In the genomic region with DNA sequence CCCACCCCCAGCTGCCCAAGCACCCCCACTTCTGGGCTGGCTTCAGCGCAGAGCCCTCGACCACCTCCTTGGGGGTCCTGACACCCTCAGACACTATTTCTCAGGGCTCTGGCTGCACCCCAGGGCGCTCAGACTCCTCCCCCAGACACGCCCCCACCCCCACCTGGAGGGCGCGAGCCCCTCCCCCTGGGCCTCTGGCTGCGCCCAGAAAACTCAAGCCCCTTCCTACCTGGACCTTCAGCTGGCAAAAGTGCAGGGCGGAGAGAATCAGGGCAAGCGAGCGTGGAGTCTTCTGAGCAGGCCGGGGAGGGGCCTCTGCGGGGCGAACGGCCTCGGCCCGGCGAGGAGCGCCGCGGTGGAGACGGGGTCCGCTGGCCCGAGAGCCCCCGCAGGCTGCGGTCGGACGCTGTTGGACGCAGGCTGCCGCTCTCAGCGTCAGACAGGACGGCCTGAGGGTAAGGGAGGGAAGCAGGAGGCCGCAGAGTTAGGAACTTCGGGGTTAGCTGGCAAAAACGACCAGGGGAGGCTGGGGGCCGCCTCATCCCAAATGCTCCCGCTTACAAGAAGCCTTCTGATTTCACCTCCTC, we compare ENCODE assay signal across 13 cellular contexts. TPM values are rescaled to one million over a fixed set of nuclear protein-coding genes. Genes with fewer than 3 reads are reported as not detected.
DNase-seq lines count a peak whose midpoint lies in the region; ATAC-seq and TF ChIP-seq lines count a peak whose summit lies in the region.
"Had no signal": no experiment of that assay in that cellular context is flagged by ENCODE, and none has a peak within 500 bp of the region (broad histone marks: within the 10 kb centered on the region; RNA-seq: fewer than 3 reads in every experiment).

No MANE protein-coding gene starts in this region.

- TF ChIP-seq CTCF in breast epithelium (IDR thresholded peaks at IDR 0.05), result no peak
- TF ChIP-seq CTCF in MCF 10A (IDR thresholded peaks at IDR 0.05; ENCODE audit: unreplicated experiment), result no peak
- no peak for TF ChIP-seq CTCF in endothelial cell (IDR thresholded peaks at IDR 0.05; ENCODE audit: unreplicated experiment)
- TF ChIP-seq CTCF in neural crest cell (conservative IDR thresholded peaks at IDR 0.05), result no peak

- CTCF ChIA-PET in MCF 10A (lab: Yijun Ruan, JAX), result interaction anchor here (0.9 to 1.1 kb wide), 2 partner anchors 10 to 13 kb away, joined by 3 to 5 read pairs; no protein-coding TSS in a partner anchor

- H3K27me3 Mint-ChIP-seq in MCF 10A (ENCODE audit: insufficient read depth, unreplicated experiment) (no peaks in the 10 kb centered on the region), endothelial cell (ENCODE audit: unreplicated experiment) (peaks cover 13% of the 10 kb centered on the region), neural crest cell (ENCODE audit: low read depth) (no peaks in the 10 kb centered on the region)

- no peak for TF ChIP-seq POLR2A in breast epithelium (IDR thresholded peaks at IDR 0.05)

- H3K9me3 ChIP-seq in breast epithelium, result no peaks in the 10 kb centered on the region
- no peaks in the 10 kb centered on the region for H3K9me3 ChIP-seq in aorta (ENCODE audit: control insufficient read depth, low read length)

- H3K27me3 ChIP-seq in breast epithelium (no peaks in the 10 kb centered on the region), aorta (ENCODE audit: control insufficient read depth in 1 of 2, insufficient read depth in 2 of 2, low read length in 1 of 2) (no peaks in the 10 kb centered on the region)

- H3K36me3 Mint-ChIP-seq in MCF 10A (ENCODE audit: insufficient read depth, unreplicated experiment) (peaks cover 16% of the 10 kb centered on the region), endothelial cell (ENCODE audit: low read depth, unreplicated experiment) (peaks cover 25% of the 10 kb centered on the region), neural crest cell (ENCODE audit: low read depth) (peaks cover 24% of the 10 kb centered on the region)

- no TSS peak for BruUV-seq in MCF 10A (replicated peaks; lab: Mats Ljungman, UMichigan)

- H3K4me1 Mint-ChIP-seq in MCF 10A (ENCODE audit: insufficient read depth, unreplicated experiment) (no peaks in the 10 kb centered on the region), endothelial cell (ENCODE audit: unreplicated experiment) (no peaks in the 10 kb centered on the region), neural crest cell (peaks cover 5% of the 10 kb centered on the region)

- WGBS in aorta, 2 donors, result 83 to 90% methylated on average over 36 of the region's 36 CpGs

- POLR2A ChIA-PET in MCF 10A (lab: Yijun Ruan, JAX), result no interaction called here

- H3K27ac Mint-ChIP-seq in MCF 10A (ENCODE audit: low read depth, unreplicated experiment), result no peak overlapping the region
- no peak overlapping the region for H3K27ac Mint-ChIP-seq in endothelial cell (ENCODE audit: unreplicated experiment)
- H3K27ac Mint-ChIP-seq in neural crest cell (ENCODE audit: unreplicated experiment), result peak overlapping the region; percentile 35

- H3K36me3 ChIP-seq in breast epithelium (peaks cover 8% of the 10 kb centered on the region), aorta (ENCODE audit: control insufficient read depth in 1 of 2, insufficient read depth in 2 of 2, low read length in 1 of 2) (peaks cover 3 to 12% of the 10 kb centered on the region in 2 donors)

- intact Hi-C loops in breast epithelium (cut with DNase I; ENCODE audit: low total_unique reads), result no loop called here
- intact Hi-C loops in MCF 10A (cut with micrococcal nuclease), result no loop called here
- intact Hi-C loops in aorta (cut with DNase I), result no loop called here

- no peaks in the 10 kb centered on the region for H3K4me1 ChIP-seq in breast epithelium
- H3K4me1 ChIP-seq in aorta (ENCODE audit: control insufficient read depth in 1 of 2, insufficient read depth in 2 of 2, low read length in 2 of 2), result no peaks in the 10 kb centered on the region

- H3K9me3 Mint-ChIP-seq in MCF 10A (ENCODE audit: unreplicated experiment) (no peaks in the 10 kb centered on the region), endothelial cell (ENCODE audit: unreplicated experiment) (no peaks in the 10 kb centered on the region), neural crest cell (no peaks in the 10 kb centered on the region)

- peak; percentile 20 to 53 for DNase-seq in breast epithelium (ENCODE audit: low spot score in 2 of 2)
- no peak for DNase-seq in MCF 10A (ENCODE audit: unreplicated experiment)
- no peak for DNase-seq in endothelial cell (ENCODE audit: low spot score)
- DNase-seq in neural crest cell (ENCODE audit: low read depth, low spot score), result no peak
- peak; percentile 56 to 81 for DNase-seq in aorta
- DNase-seq in midbrain (lab: John Stamatoyannopoulos, UW), result no peak
- DNase-seq: foreskin fibroblast; NCI-H2081 treated with DMSO at 0.1 percent for 48 hours; NK-92 treated with Interleukin-12 subunit alpha and Interleukin-12 subunit beta, amount 100 ng/mL, for 24 hours had no signal

- H3K4me3 ChIP-seq in breast epithelium (no peak overlapping the region), aorta (ENCODE audit: low read length in 2 of 2) (no peak overlapping the region)

- peak; percentile 0 for ATAC-seq in aorta (ENCODE audit: low FRiP score)
- no peak for ATAC-seq in GM18870 (IDR thresholded peaks at IDR 0.05; ENCODE audit: unreplicated experiment)
- ATAC-seq in HG03354 (IDR thresholded peaks at IDR 0.05; ENCODE audit: poor library complexity, severe bottlenecking, unreplicated experiment), result no peak
- ATAC-seq: activated CD4-positive, CD25-positive, alpha-beta regulatory T cell treated with anti-CD3 and anti-CD28 coated beads, Interleukin-2, amount 50 U/mL, for 24 hours had no signal

- H3K4me3 Mint-ChIP-seq in MCF 10A (ENCODE audit: unreplicated experiment) (no peak overlapping the region), endothelial cell (ENCODE audit: unreplicated experiment) (peak overlapping the region; percentile 34), neural crest cell (no peak overlapping the region)

- H3K27ac ChIP-seq in breast epithelium (no peak overlapping the region), aorta (ENCODE audit: low read depth in 1 of 2, low read length in 2 of 2) (no peak overlapping the region)
- H3K27ac ChIP-seq: KMS-11 had no signal

RNA-seq across cellular contexts. Expression of gene NBPF1, which starts 17.4 kb away (rescaled TPM):
- 10 to 100 TPM; 36.7 to 53.9 (median 42.7) TPM for total RNA-seq in breast epithelium
- total RNA-seq in MCF 10A (2022), result 28.9 and 31.5 TPM in 2 replicates
- 41.8 TPM for total RNA-seq in endothelial cell (ENCODE audit: unreplicated experiment)
- total RNA-seq in neural crest cell, result 124 and 129 TPM in 2 replicates
- 10 to 100 TPM; 15.5 to 55.0 TPM for total RNA-seq in aorta
- polyA plus RNA-seq in aorta, result 1 to 10 TPM; 7.9 to 9.6 TPM

RNA-seq across cellular contexts. Expression of gene RNU1-3, which starts 36.0 kb away (rescaled TPM):
- total RNA-seq in breast epithelium, result under 1 TPM; under 0.01 TPM
- 1,539 and 1,606 TPM in 2 replicates for total RNA-seq in MCF 10A (2022)
- total RNA-seq in endothelial cell (ENCODE audit: unreplicated experiment), result 3,428 TPM
- 2,478 and 3,042 TPM in 2 replicates for total RNA-seq in neural crest cell
- 1,000 to 10,000 TPM; 7,231 to 8,154 TPM for total RNA-seq in aorta
- not detected for polyA plus RNA-seq in aorta

Comparison
In these comparisons a context has a peak if more than half of its experiments do, and no peak if none do; other contexts are left out.
1. DNase-seq: peak in breast epithelium (2 of 2) and aorta (2 of 2); none in MCF 10A (single experiment), endothelial cell (single experiment), neural crest cell (single experiment) and midbrain (single experiment).
2. RNA of gene RNU1-3, which starts 36.0 kb away (total RNA-seq): 7,231 to 8,154 TPM in aorta, 3,428 TPM in endothelial cell (single experiment), 2,478 to 3,042 TPM in neural crest cell and 1,539 to 1,606 TPM in MCF 10A; under 0.01 TPM in breast epithelium; every median in the first group is over 1,000 times any median in the second.